In the genomic region with DNA sequence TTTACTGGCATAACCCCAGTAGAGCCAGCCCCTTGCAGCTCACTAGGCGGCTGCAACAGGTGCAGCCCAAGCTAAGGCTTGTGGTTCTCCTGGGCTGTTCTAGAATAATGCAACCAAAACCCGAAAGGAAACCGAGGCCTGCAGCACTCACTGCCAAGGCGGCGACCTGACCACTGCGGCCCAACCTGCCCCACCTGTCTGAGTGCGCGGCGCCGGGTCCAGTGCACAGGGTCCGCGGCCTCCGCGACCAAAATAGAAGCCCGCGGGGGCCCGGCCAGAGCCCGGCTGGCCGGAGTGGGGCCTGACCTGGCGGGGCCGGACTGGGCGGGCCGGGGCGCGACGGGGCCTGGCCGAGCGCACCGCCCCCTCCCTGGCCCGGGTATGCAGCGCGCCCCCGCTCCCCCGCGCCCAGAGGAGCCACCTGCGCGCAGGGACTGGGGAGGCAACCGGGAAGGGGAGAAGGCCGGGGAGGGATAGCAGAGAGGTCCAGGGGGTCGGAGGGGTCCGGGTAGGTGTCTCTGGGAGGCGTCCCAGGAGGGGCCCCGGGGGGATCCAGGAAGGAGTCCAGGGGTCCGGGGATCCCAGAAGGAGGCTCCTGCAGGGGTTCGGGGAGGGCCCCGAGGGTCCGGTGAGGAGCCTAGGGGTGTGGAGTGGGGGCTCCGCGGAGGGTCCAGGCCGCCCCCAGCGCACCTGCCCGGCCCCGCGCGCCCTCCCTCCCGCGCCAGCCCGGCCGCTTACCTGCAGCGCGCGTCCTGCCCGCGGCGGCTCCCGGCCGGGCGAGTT, we compare ENCODE assay signal across 8 cellular contexts. TPM values are rescaled to one million over a fixed set of nuclear protein-coding genes. Genes with fewer than 3 reads are reported as not detected.
DNase-seq lines count a peak whose midpoint lies in the region; ATAC-seq and TF ChIP-seq lines count a peak whose summit lies in the region.

No MANE protein-coding gene starts in this region.

- TF ChIP-seq CTCF in Caco-2 (IDR thresholded peaks at IDR 0.05; ENCODE audit: insufficient read depth in 1 of 2, low read depth in 1 of 2, low read length in 1 of 2, severe bottlenecking in 1 of 2, unreplicated experiment in 1 of 2) (no peak), PC-9 (conservative IDR thresholded peaks at IDR 0.05) (no peak), mucosa of descending colon (IDR thresholded peaks at IDR 0.05) (no peak)

- peak in 1 of 2 experiments; percentile 35 for DNase-seq in Caco-2
- DNase-seq in PC-9: peak in 1 of 2 experiments; percentile 49
- DNase-seq in ecto neural progenitor cell (ENCODE audit: low spot score): peak; percentile 62
- DNase-seq in mucosa of descending colon: peak; percentile 54 to 71 (median 65)
- no peak for DNase-seq in NCI-H2081 treated with DMSO at 0.1 percent for 48 hours (lab: John Stamatoyannopoulos, UW)
- no peak for DNase-seq in DMS114 treated with DMSO at 0.1 percent for 48 hours (lab: John Stamatoyannopoulos, UW; ENCODE audit: unreplicated experiment)
- no peak for DNase-seq in stimulated activated CD4-positive, alpha-beta T cell treated with anti-CD3 and anti-CD28 coated beads, Interleukin-15, amount 100 ng/mL, for 24 hours

- peaks cover 26% of the 10 kb centered on the region for H3K79me2 ChIP-seq in PC-9 (ENCODE audit: low read depth)

- H4K20me1 ChIP-seq in PC-9 (ENCODE audit: insufficient read depth): peaks cover 6% of the 10 kb centered on the region; the same call in 1 of the 2 replicates

- H2AFZ ChIP-seq in PC-9: peak overlapping the region; percentile 81; the same call in 1 of the 2 replicates

- peak overlapping the region; percentile 64 for H3K4me3 Mint-ChIP-seq in Caco-2 (ENCODE audit: unreplicated experiment)

- H3K27ac Mint-ChIP-seq in Caco-2 (ENCODE audit: unreplicated experiment): no peak overlapping the region

- no peak overlapping the region for H3K27ac ChIP-seq in PC-9

- no peaks in the 10 kb centered on the region for H3K9me3 Mint-ChIP-seq in Caco-2 (ENCODE audit: unreplicated experiment)

- no peaks in the 10 kb centered on the region for H3K9me2 ChIP-seq in PC-9 (ENCODE audit: insufficient read depth)

- CTCF ChIA-PET in Caco-2 (lab: Charles Lee): no interaction called here
- CTCF ChIA-PET in PC-9 (lab: Charles Lee): no interaction called here

- H3K27me3 Mint-ChIP-seq in Caco-2 (ENCODE audit: insufficient read depth, unreplicated experiment): peaks cover 2% of the 10 kb centered on the region

- no peaks in the 10 kb centered on the region for H3K4me1 Mint-ChIP-seq in Caco-2 (ENCODE audit: low read depth, unreplicated experiment)

- no peaks in the 10 kb centered on the region; the same call in 1 of the 2 replicates for H3K4me1 ChIP-seq in Caco-2
- peaks cover 11% of the 10 kb centered on the region; the same call in 1 of the 2 replicates for H3K4me1 ChIP-seq in PC-9 (replicated peaks; ENCODE audit: insufficient read depth)
- H3K4me1 ChIP-seq in mucosa of descending colon (ENCODE audit: low read depth): peaks cover 14% of the 10 kb centered on the region

- ATAC-seq in GM21526 (IDR thresholded peaks at IDR 0.05; ENCODE audit: low FRiP score, unreplicated experiment) (peak; percentile 29), mucosa of descending colon (peak; percentile 45)

- H3K36me3 ChIP-seq in Caco-2 (ENCODE audit: control insufficient read depth, insufficient read depth, low read length): no peaks in the 10 kb centered on the region
- H3K36me3 ChIP-seq in PC-9 (ENCODE audit: low read depth): no peaks in the 10 kb centered on the region
- no peaks in the 10 kb centered on the region for H3K36me3 ChIP-seq in mucosa of descending colon (ENCODE audit: low read depth)

- intact Hi-C loops in Caco-2 (cut with micrococcal nuclease; ENCODE audit: unreplicated experiment): loop anchor here (2.0 kb wide), 1 partner anchor 51 kb away; no protein-coding TSS in a partner anchor
- intact Hi-C loops in PC-9 (cut with micrococcal nuclease; ENCODE audit: unreplicated experiment): loop anchor here (5.0 kb wide), 1 partner anchor 60 kb away; no protein-coding TSS in a partner anchor
- intact Hi-C loops in mucosa of descending colon (cut with DNase I, micrococcal nuclease): no loop called here

- H3K36me3 Mint-ChIP-seq in Caco-2 (ENCODE audit: insufficient read depth, unreplicated experiment): peaks cover 2% of the 10 kb centered on the region

- no TSS peak for BruUV-seq in Caco-2 (replicated peaks; lab: Mats Ljungman, UMichigan)
- BruUV-seq in PC-9 (replicated peaks; lab: Mats Ljungman, UMichigan): no TSS peak

- H3K4me2 ChIP-seq in PC-9: peak overlapping the region; percentile 88

- POLR2A ChIA-PET in Caco-2 (lab: Charles Lee) (no interaction called here), PC-9 (lab: Charles Lee; ENCODE audit: unreplicated experiment) (no interaction called here)

- H3K4me3 ChIP-seq in Caco-2 (ENCODE audit: low read depth, low read length) (peak overlapping the region; percentile 56), PC-9 (peak overlapping the region; percentile 83), mucosa of descending colon (peak overlapping the region; percentile 57)

- H3F3A ChIP-seq in PC-9 (ENCODE audit: insufficient read depth, low read depth): no peaks in the 10 kb centered on the region; the same call in 1 of the 2 replicates

- H3K27me3 ChIP-seq in Caco-2 (replicated peaks; ENCODE audit: control insufficient read depth, insufficient read depth, low read length) (no peaks in the 10 kb centered on the region), PC-9 (ENCODE audit: insufficient read depth, low read depth) (no peaks in the 10 kb centered on the region)

- no peaks in the 10 kb centered on the region for H3K9me3 ChIP-seq in Caco-2
- H3K9me3 ChIP-seq in PC-9 (ENCODE audit: insufficient read depth, low read depth): no peaks in the 10 kb centered on the region
- no peaks in the 10 kb centered on the region for H3K9me3 ChIP-seq in mucosa of descending colon

RNA-seq across cellular contexts. Expression of a gene that starts 0.5 kb away (rescaled TPM):
- total RNA-seq in Caco-2 (2022) (16.0 and 17.1 TPM in 2 replicates), PC-9 (2021) (48.4 and 58.3 TPM in 2 replicates), mucosa of descending colon (10 to 100 TPM; 20.9 to 26.9 (median 23.1) TPM)

Comparison
In these comparisons a context has a peak if more than half of its experiments do, and no peak if none do; other contexts are left out.
1. DNase-seq: peak in ecto neural progenitor cell (single experiment) and mucosa of descending colon (3 of 3); none in NCI-H2081 treated with DMSO at 0.1 percent for 48 hours (single experiment), DMS114 treated with DMSO at 0.1 percent for 48 hours (single experiment) and stimulated activated CD4-positive, alpha-beta T cell treated with anti-CD3 and anti-CD28 coated beads, Interleukin-15, amount 100 ng/mL, for 24 hours (single experiment).
2. intact Hi-C loops: an anchor here in Caco-2 (2.0 kb wide) and PC-9 (5.0 kb wide); none called in mucosa of descending colon.
3. Peak in every context shown above with its lines, with median percentiles within 50 percentile points of each other: H3K4me3 ChIP-seq.